In the genomic region with DNA sequence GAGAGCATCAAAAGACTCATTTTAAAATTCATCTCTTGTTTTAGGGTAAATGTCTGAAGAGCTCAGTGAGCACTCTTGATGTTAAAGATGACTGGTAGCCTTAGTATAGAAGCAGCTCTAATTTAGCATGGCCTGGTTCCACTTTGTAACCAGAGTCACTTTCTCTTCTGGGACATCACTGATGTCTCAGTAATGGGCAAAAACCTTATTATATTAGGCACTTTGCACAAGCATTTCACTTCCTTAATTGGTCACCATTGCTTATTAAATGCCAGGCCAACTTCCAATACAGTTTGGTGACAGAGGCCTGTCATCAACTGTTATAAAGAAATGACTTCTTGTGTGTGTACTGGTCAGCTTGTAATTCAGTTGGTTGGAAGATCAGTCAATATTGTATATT, we compare ENCODE assay signal across 16 cellular contexts.
DNase-seq lines count a peak whose midpoint lies in the region; ATAC-seq and TF ChIP-seq lines count a peak whose summit lies in the region.
"Had no signal": no experiment of that assay in that cellular context is flagged by ENCODE, and none has a peak within 500 bp of the region (broad histone marks: within the 10 kb centered on the region; RNA-seq: fewer than 3 reads in every experiment).

No MANE protein-coding gene starts in this region.

- H3K27ac ChIP-seq in OCI-LY3 (ENCODE audit: low read length), result peak overlapping the region; percentile 73
- H3K27ac ChIP-seq: cardiac muscle cell, tibial artery had no signal

- in situ Hi-C loops in GM13977 (cut with MboI; ENCODE audit: low pct_unique_long_range_greater_than_20kb, low sequenced_read_pairs, unreplicated experiment), result no loop called here

- no peaks in the 10 kb centered on the region for H3K9me3 ChIP-seq in OCI-LY3 (ENCODE audit: insufficient read depth, low read length)
- H3K9me3 ChIP-seq: tibial artery had no signal

- peaks cover 68% of the 10 kb centered on the region for H3K4me1 ChIP-seq in OCI-LY3 (ENCODE audit: low read length)

- peaks cover 13% of the 10 kb centered on the region for H3K36me3 ChIP-seq in OCI-LY3 (replicated peaks; ENCODE audit: low read depth, low read length)
- H3K36me3 ChIP-seq: cardiac muscle cell, tibial artery had no signal

- no peak overlapping the region for H2AFZ ChIP-seq in OCI-LY3 (ENCODE audit: low read depth, low read length)

- TF ChIP-seq CTCF in GM13977 (IDR thresholded peaks at IDR 0.05; ENCODE audit: extremely low read depth, insufficient read depth, missing control alignments), result no peak
- no peak for TF ChIP-seq CTCF in OCI-LY3 (IDR thresholded peaks at IDR 0.05; ENCODE audit: low read depth, low read length)

- peaks cover 28% of the 10 kb centered on the region for H4K20me1 ChIP-seq in OCI-LY3 (ENCODE audit: insufficient read depth, low read length)

- H3K79me2 ChIP-seq in OCI-LY3 (ENCODE audit: low read length), result no peaks in the 10 kb centered on the region

- no peak overlapping the region for H3K4me3 ChIP-seq in OCI-LY3 (ENCODE audit: low read length)
- H3K4me3 ChIP-seq: cardiac muscle cell, K562, tibial artery had no signal

- H3K9ac ChIP-seq in OCI-LY3 (ENCODE audit: low read length), result no peak overlapping the region

- ATAC-seq in GM21360 (IDR thresholded peaks at IDR 0.05; ENCODE audit: unreplicated experiment), result peak; percentile 27
- ATAC-seq in HG03066 (IDR thresholded peaks at IDR 0.05; ENCODE audit: low read depth, unreplicated experiment), result peak; percentile 25
- ATAC-seq in SK-N-SH treated with all-trans-retinoic acid at 6 μM for 48 hours, result no peak
- no peak for ATAC-seq in GM18873 (IDR thresholded peaks at IDR 0.05; ENCODE audit: low FRiP score, unreplicated experiment)
- ATAC-seq: K562 had no signal

- H3K27me3 ChIP-seq in OCI-LY3 (ENCODE audit: low read depth, low read length), result no peaks in the 10 kb centered on the region
- H3K27me3 ChIP-seq: cardiac muscle cell, tibial artery had no signal

- DNase-seq in GM13977 (ENCODE audit: low spot score) (peak; percentile 29), middle frontal gyrus (ENCODE audit: extremely low spot score, low spot score) (no peak), NCI-H187 treated with DMSO at 0.1 percent for 48 hours (lab: John Stamatoyannopoulos, UW) (no peak)
- DNase-seq: activated CD4-positive, alpha-beta T cell treated with anti-CD3 and anti-CD28 coated beads for 1 hour; activated naive CD8-positive, alpha-beta T cell treated with anti-CD3 and anti-CD28 coated beads, Interleukin-2, amount 10 ng/mL, durations not matched to agents 7 days and 5 days; effector memory CD8-positive, alpha-beta T cell; NCI-H524; retina; tibial artery had no signal

- peak overlapping the region; percentile 64 for H3K4me2 ChIP-seq in OCI-LY3 (ENCODE audit: low read length)

TF ChIP-seq in SK-N-SH treated with all-trans-retinoic acid at 6 μM for 48 hours, 23 proteins besides CTCF, POLR2A, EP300 and RAD21:
- TF ChIP-seq ARNTL (CRISPR knock-in tag; IDR thresholded peaks at IDR 0.05; ENCODE audit: borderline replicate concordance, low read depth) (no peak), ZFP30 (CRISPR knock-in tag; IDR thresholded peaks at IDR 0.05) (no peak), CSDC2 (CRISPR knock-in tag; IDR thresholded peaks at IDR 0.05) (no peak), GLIS3 (CRISPR knock-in tag; IDR thresholded peaks at IDR 0.05) (no peak), ZFP3 (CRISPR knock-in tag; IDR thresholded peaks at IDR 0.05) (no peak)
- TF ChIP-seq, protein P1, sequence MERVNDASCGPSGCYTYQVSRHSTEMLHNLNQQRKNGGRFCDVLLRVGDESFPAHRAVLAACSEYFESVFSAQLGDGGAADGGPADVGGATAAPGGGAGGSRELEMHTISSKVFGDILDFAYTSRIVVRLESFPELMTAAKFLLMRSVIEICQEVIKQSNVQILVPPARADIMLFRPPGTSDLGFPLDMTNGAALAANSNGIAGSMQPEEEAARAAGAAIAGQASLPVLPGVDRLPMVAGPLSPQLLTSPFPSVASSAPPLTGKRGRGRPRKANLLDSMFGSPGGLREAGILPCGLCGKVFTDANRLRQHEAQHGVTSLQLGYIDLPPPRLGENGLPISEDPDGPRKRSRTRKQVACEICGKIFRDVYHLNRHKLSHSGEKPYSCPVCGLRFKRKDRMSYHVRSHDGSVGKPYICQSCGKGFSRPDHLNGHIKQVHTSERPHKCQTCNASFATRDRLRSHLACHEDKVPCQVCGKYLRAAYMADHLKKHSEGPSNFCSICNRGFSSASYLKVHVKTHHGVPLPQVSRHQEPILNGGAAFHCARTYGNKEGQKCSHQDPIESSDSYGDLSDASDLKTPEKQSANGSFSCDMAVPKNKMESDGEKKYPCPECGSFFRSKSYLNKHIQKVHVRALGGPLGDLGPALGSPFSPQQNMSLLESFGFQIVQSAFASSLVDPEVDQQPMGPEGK (CRISPR knock-in tag; IDR thresholded peaks at IDR 0.05; ENCODE audit: borderline replicate concordance), result no peak
- TF ChIP-seq, protein P2, sequence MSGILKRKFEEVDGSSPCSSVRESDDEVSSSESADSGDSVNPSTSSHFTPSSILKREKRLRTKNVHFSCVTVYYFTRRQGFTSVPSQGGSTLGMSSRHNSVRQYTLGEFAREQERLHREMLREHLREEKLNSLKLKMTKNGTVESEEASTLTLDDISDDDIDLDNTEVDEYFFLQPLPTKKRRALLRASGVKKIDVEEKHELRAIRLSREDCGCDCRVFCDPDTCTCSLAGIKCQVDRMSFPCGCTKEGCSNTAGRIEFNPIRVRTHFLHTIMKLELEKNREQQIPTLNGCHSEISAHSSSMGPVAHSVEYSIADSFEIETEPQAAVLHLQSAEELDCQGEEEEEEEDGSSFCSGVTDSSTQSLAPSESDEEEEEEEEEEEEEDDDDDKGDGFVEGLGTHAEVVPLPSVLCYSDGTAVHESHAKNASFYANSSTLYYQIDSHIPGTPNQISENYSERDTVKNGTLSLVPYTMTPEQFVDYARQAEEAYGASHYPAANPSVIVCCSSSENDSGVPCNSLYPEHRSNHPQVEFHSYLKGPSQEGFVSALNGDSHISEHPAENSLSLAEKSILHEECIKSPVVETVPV (CRISPR knock-in tag; IDR thresholded peaks at IDR 0.05), result no peak

Comparison
In these comparisons a context has a peak if more than half of its experiments do, and no peak if none do; other contexts are left out.
1. ATAC-seq: peak in GM21360 (single experiment) and HG03066 (single experiment); none in SK-N-SH treated with all-trans-retinoic acid at 6 μM for 48 hours (single experiment) and GM18873 (single experiment).